In the genomic region with DNA sequence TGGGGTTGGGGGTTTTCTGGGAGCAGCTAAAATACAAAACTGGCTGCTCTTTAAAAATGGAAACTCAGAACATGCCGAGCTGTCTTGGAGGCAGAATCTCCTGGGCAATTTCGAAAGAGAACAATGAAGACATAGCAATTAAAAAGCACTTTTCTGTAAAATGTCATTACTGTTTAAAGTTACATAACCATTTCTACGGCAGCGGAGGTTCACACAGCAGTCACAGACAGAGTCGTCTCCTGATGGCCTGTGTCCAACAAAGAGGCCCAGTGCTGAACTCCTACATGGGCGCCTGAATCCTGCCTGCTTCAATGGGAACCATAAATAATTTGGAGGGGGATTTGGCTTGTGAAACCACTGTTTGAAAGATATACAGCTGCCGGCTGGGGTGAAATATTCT, we compare ENCODE assay signal across 17 cellular contexts.
DNase-seq lines count a peak whose midpoint lies in the region; ATAC-seq, FAIRE-seq and TF ChIP-seq lines count a peak whose summit lies in the region.
"Had no signal": no experiment of that assay in that cellular context is flagged by ENCODE, and none has a peak within 500 bp of the region (broad histone marks: within the 10 kb centered on the region; RNA-seq: fewer than 3 reads in every experiment).

No MANE protein-coding gene starts in this region.

- H3K36me3 ChIP-seq in breast epithelium (no peaks in the 10 kb centered on the region), sigmoid colon (no peaks in the 10 kb centered on the region)
- H3K36me3 ChIP-seq: uterus had no signal

- TF ChIP-seq EP300 in sigmoid colon (IDR thresholded peaks at IDR 0.05) = peak in 1 of 4 donors; percentile 4

- no peak for TF ChIP-seq CTCF in breast epithelium (IDR thresholded peaks at IDR 0.05)
- TF ChIP-seq CTCF in sigmoid colon (IDR thresholded peaks at IDR 0.05) = no peak
- no peak for TF ChIP-seq CTCF in D721Med (IDR thresholded peaks at IDR 0.05; ENCODE audit: insufficient read depth, missing control alignments)

- H3K4me3 ChIP-seq in breast epithelium (peak overlapping the region in 1 of 3 donors; percentile 28), sigmoid colon (no peak overlapping the region)
- H3K4me3 ChIP-seq: mucosa of descending colon, uterus had no signal

- WGBS in sigmoid colon, 2 donors = 49 to 59% methylated on average over 7 of the region's 7 CpGs

- peak overlapping the region; percentile 60 to 61 for H3K27ac ChIP-seq in breast epithelium
- H3K27ac ChIP-seq in sigmoid colon = peak overlapping the region in 3 of 4 donors; percentile 40 to 43 (median 41)
- H3K27ac ChIP-seq: uterus had no signal

- ATAC-seq in GM19397 (IDR thresholded peaks at IDR 0.05; ENCODE audit: unreplicated experiment) (no peak), HG02610 (IDR thresholded peaks at IDR 0.05; ENCODE audit: unreplicated experiment) (no peak), left lobe of liver (no peak)
- ATAC-seq: mucosa of descending colon, T-cell had no signal

- no peaks in the 10 kb centered on the region for H3K4me1 ChIP-seq in breast epithelium
- H3K4me1 ChIP-seq in sigmoid colon = peaks cover 0 to 18% (median 14%) of the 10 kb centered on the region in 4 donors
- H3K4me1 ChIP-seq: uterus had no signal

- TF ChIP-seq POLR2A in breast epithelium (IDR thresholded peaks at IDR 0.05) = no peak
- no peak for TF ChIP-seq POLR2A in sigmoid colon (IDR thresholded peaks at IDR 0.05)

- DNase-seq in GM04504 (ENCODE audit: low read depth) (peak; percentile 28), breast epithelium (ENCODE audit: low spot score in 2 of 2) (peak in 1 of 2 donors; percentile 64), inferior parietal cortex (ENCODE audit: extremely low spot score) (peak; percentile 47), sigmoid colon (peak; percentile 86), left lobe of liver (ENCODE audit: low spot score) (no peak), D721Med (ENCODE audit: insufficient read length, low spot score) (no peak)
- DNase-seq: activated CD4-positive, CD25-positive, alpha-beta regulatory T cell treated with anti-CD3 and anti-CD28 coated beads, Interleukin-2, amount 50 U/mL, for 72 hours; IMR-90; NCI-H1417; NCI-H510A treated with DMSO at 0.1 percent for 48 hours; stimulated activated CD4-positive, alpha-beta T cell treated with anti-CD3 and anti-CD28 coated beads, Interleukin-2, amount 100 ng/mL, for 24 hours; stimulated activated CD8-positive, alpha-beta memory T cell treated with anti-CD3 and anti-CD28 coated beads, Interleukin-4, amount 100 ng/mL, for 48 hours; T-cell had no signal

- no peak for FAIRE-seq in D721Med (lab: Jason Lieb, UNC)

- intact Hi-C loops in breast epithelium (cut with DNase I; ENCODE audit: low total_unique reads) (no loop called here), sigmoid colon (cut with DNase I) (no loop called here)

- H3K9me3 ChIP-seq in breast epithelium = no peaks in the 10 kb centered on the region
- no peaks in the 10 kb centered on the region for H3K9me3 ChIP-seq in sigmoid colon
- H3K9me3 ChIP-seq: mucosa of descending colon, uterus had no signal

- H3K27me3 ChIP-seq in breast epithelium = no peaks in the 10 kb centered on the region
- H3K27me3 ChIP-seq in sigmoid colon = no peaks in the 10 kb centered on the region
- H3K27me3 ChIP-seq: uterus had no signal

Comparison
In these comparisons a context has a peak if more than half of its experiments do, and no peak if none do; other contexts are left out.
1. DNase-seq: peak in GM04504 (single experiment), inferior parietal cortex (single experiment) and sigmoid colon (single experiment); none in left lobe of liver (single experiment) and D721Med (single experiment).